13 cellular contexts compared by ENCODE assay signal in the genomic region with DNA sequence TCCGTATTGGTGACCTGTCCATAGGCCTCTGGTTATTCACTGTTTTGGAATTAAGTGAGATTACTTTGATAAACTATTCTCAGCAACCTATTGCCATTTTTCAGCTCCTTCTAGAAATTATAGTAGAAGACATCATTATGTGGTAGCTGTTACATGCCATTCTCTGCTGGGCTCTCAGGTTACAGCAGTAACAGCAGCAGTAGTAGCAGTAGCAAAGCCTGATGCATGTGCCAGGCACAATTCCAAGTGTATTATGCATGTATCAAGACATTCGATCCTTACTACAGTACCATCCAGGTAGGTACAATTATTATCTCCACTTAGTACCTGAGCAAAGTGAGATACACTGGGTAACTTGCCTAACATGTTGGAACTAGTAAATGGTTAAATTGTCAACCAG.
"Had no signal": no experiment of that assay in that cellular context is flagged by ENCODE, and none has a peak within 500 bp of the region (broad histone marks: within the 10 kb centered on the region; RNA-seq: fewer than 3 reads in every experiment).

No MANE protein-coding gene starts in this region.

- H3K4me1 ChIP-seq: neural progenitor cell, parathyroid adenoma had no signal

- H3K4me3 ChIP-seq: hepatocyte, neural progenitor cell had no signal

- H3K36me3 ChIP-seq: neural progenitor cell had no signal

- H3K27ac ChIP-seq: hepatocyte, neural progenitor cell, parathyroid adenoma had no signal

- DNase-seq: activated CD4-positive, alpha-beta T cell treated with anti-CD3 and anti-CD28 coated beads, Interleukin-2, amount 50 U/mL, for 48 hours; activated CD4-positive, CD25-positive, alpha-beta regulatory T cell treated with anti-CD3 and anti-CD28 coated beads, Interleukin-2, amount 50 U/mL, for 72 hours; activated gamma-delta T cell; activated T-cell treated with anti-CD3 and anti-CD28 coated beads, Interleukin-2, amount 50 U/mL, for 48 hours; anterior cingulate cortex; caudate nucleus; cortex of kidney; effector CD8-positive, alpha-beta T cell; kidney glomerular epithelial cell; small intestine had no signal
